ENCODE assay signal across 10 cellular contexts in the genomic region with DNA sequence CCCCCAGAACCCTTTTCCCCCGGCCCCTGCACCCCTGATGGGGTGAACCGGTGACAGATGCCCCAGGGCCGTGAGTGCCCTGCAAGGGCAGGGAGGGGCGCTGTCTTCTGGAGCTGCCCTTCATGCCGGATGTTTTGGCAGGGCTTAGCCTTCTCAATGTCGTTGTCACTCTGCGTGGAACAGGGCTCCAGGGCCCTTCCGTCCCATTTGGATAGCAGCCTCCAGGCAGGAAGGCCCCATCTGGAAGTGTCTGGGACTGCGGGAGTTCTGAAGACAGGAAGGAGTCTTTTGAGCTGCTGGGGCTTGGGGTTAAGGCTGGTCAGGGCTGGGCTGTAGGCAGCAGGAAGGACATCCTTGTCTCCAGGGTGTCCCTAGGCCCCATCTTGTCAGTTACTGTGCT. TPM values are rescaled to one million over a fixed set of nuclear protein-coding genes. Genes with fewer than 3 reads are reported as not detected.
DNase-seq lines count a peak whose midpoint lies in the region; ATAC-seq and TF ChIP-seq lines count a peak whose summit lies in the region.
"Had no signal": no experiment of that assay in that cellular context is flagged by ENCODE, and none has a peak within 500 bp of the region (broad histone marks: within the 10 kb centered on the region; RNA-seq: fewer than 3 reads in every experiment).

No MANE protein-coding gene starts in this region.

- no peak overlapping the region for H3K27ac Mint-ChIP-seq in Calu3 (ENCODE audit: unreplicated experiment)
- no peak overlapping the region for H3K27ac Mint-ChIP-seq in activated naive CD4-positive, alpha-beta T cell treated with anti-CD3 and anti-CD28 coated beads for 36 hours

- H2BK12ac ChIP-seq in neuronal stem cell (ENCODE audit: low read length), result peak overlapping the region; percentile 41

- no peak overlapping the region for H4K8ac ChIP-seq in neuronal stem cell (ENCODE audit: low read depth, low read length)

- peak overlapping the region; percentile 19 for H2BK5ac ChIP-seq in neuronal stem cell (ENCODE audit: low read length)

- BruUV-seq in Calu3 (replicated peaks; lab: Mats Ljungman, UMichigan), result no TSS peak

- H2BK15ac ChIP-seq in neuronal stem cell (ENCODE audit: low read length), result no peak overlapping the region

- H3K4me1 ChIP-seq in SJCRH30 (peaks cover 16% of the 10 kb centered on the region), esophagus muscularis mucosa (peaks cover 51 to 61% (median 57%) of the 10 kb centered on the region in 4 donors), neuronal stem cell (ENCODE audit: control insufficient read depth in 2 of 2, insufficient read depth in 1 of 2, low read depth in 1 of 2, low read length in 2 of 2) (peaks cover 16 to 18% of the 10 kb centered on the region in 2 donors)

- peak overlapping the region; percentile 38 for H4K91ac ChIP-seq in neuronal stem cell (ENCODE audit: low read depth, low read length, poor library complexity)

- H3K27me3 Mint-ChIP-seq in Calu3 (ENCODE audit: unreplicated experiment), result no peaks in the 10 kb centered on the region
- no peaks in the 10 kb centered on the region for H3K27me3 Mint-ChIP-seq in activated naive CD4-positive, alpha-beta T cell treated with anti-CD3 and anti-CD28 coated beads for 36 hours (ENCODE audit: low read depth)
- H3K27me3 Mint-ChIP-seq: naive thymus-derived CD8-positive, alpha-beta T cell had no signal

- peaks cover 29% of the 10 kb centered on the region for H3K36me3 ChIP-seq in BJ (ENCODE audit: control insufficient read depth, insufficient read depth, low read length)
- H3K36me3 ChIP-seq in SJCRH30, result no peaks in the 10 kb centered on the region
- peaks cover 12 to 48% (median 43%) of the 10 kb centered on the region in 4 donors for H3K36me3 ChIP-seq in esophagus muscularis mucosa
- H3K36me3 ChIP-seq in neuronal stem cell (replicated peaks in 1 of 2; ENCODE audit: control insufficient read depth in 2 of 2, insufficient read depth in 2 of 2, low read length in 2 of 2), result peaks cover 0 to 11% of the 10 kb centered on the region in 2 donors

- ATAC-seq in HG02588 (IDR thresholded peaks at IDR 0.05; ENCODE audit: unreplicated experiment), result no peak
- ATAC-seq: activated naive CD4-positive, alpha-beta T cell treated with anti-CD3 and anti-CD28 coated beads, Interleukin-2, amount 50 U/mL, for 72 hours; naive thymus-derived CD8-positive, alpha-beta T cell had no signal

- peaks cover 33% of the 10 kb centered on the region for H3K4me1 Mint-ChIP-seq in Calu3 (ENCODE audit: low read depth, unreplicated experiment)
- peaks cover 38% of the 10 kb centered on the region for H3K4me1 Mint-ChIP-seq in activated naive CD4-positive, alpha-beta T cell treated with anti-CD3 and anti-CD28 coated beads for 36 hours (ENCODE audit: low read depth)

- peak overlapping the region; percentile 55 for H3K23ac ChIP-seq in neuronal stem cell (ENCODE audit: low read depth, low read length, poor library complexity)

- H3K9me3 Mint-ChIP-seq in Calu3 (ENCODE audit: low read depth, unreplicated experiment), result no peaks in the 10 kb centered on the region
- no peaks in the 10 kb centered on the region for H3K9me3 Mint-ChIP-seq in activated naive CD4-positive, alpha-beta T cell treated with anti-CD3 and anti-CD28 coated beads for 36 hours
- H3K9me3 Mint-ChIP-seq: activated naive CD4-positive, alpha-beta T cell treated with anti-CD3 and anti-CD28 coated beads, Interleukin-2, amount 50 U/mL, for 72 hours; naive thymus-derived CD8-positive, alpha-beta T cell had no signal

- peak overlapping the region; percentile 62 for H3K27ac ChIP-seq in SJCRH30
- peak overlapping the region; percentile 53 to 77 (median 62) for H3K27ac ChIP-seq in esophagus muscularis mucosa (replicated peaks in 1 of 4)
- no peak overlapping the region for H3K27ac ChIP-seq in neuronal stem cell (replicated peaks; ENCODE audit: low read length)

- intact Hi-C loops in esophagus muscularis mucosa (cut with DNase I), result no loop called here
- intact Hi-C loops in Calu3 (cut with micrococcal nuclease; ENCODE audit: unreplicated experiment), result no loop called here
- intact Hi-C loops in activated naive CD4-positive, alpha-beta T cell treated with anti-CD3 and anti-CD28 coated beads for 36 hours (cut with micrococcal nuclease), result no loop called here

- H2BK120ac ChIP-seq in neuronal stem cell (ENCODE audit: low read depth, low read length), result no peak overlapping the region

- H2AK5ac ChIP-seq in neuronal stem cell (ENCODE audit: low read depth, low read length), result peak overlapping the region; percentile 83

- no peak overlapping the region for H2AFZ ChIP-seq in neuronal stem cell (ENCODE audit: low read length)

- H3K4me3 Mint-ChIP-seq in Calu3 (ENCODE audit: low read depth, unreplicated experiment), result no peak overlapping the region
- H3K4me3 Mint-ChIP-seq in activated naive CD4-positive, alpha-beta T cell treated with anti-CD3 and anti-CD28 coated beads for 36 hours, result no peak overlapping the region

- DNase-seq in BJ (ENCODE audit: low read depth), result no peak
- DNase-seq in SJCRH30, result peak; percentile 53 to 58
- DNase-seq in esophagus muscularis mucosa (ENCODE audit: extremely low spot score), result no peak
- no peak for DNase-seq in neuronal stem cell (ENCODE audit: low spot score)
- no peak for DNase-seq in Calu3
- DNase-seq in NCI-H1930 (lab: John Stamatoyannopoulos, UW), result no peak
- no peak for DNase-seq in activated naive CD4-positive, alpha-beta T cell treated with anti-CD3 and anti-CD28 coated beads for 36 hours

- H3K14ac ChIP-seq in neuronal stem cell (ENCODE audit: low read length), result no peak overlapping the region

- TF ChIP-seq POLR2A in esophagus muscularis mucosa (IDR thresholded peaks at IDR 0.05; ENCODE audit: low read depth), result no peak

- CTCF ChIA-PET in BJ (lab: Yijun Ruan, JAX) (interaction anchor here (0.9 to 2.5 kb wide), 7 partner anchors 9 to 119 kb away, joined by 3 to 15 read pairs (median 4); a partner anchor contains a TSS), Calu3 (lab: Charles Lee) (interaction anchor here (0.6 to 0.8 kb wide), 3 partner anchors 9 to 16 kb away, joined by 3 to 6 read pairs (median 4); a partner anchor contains a TSS)
- CTCF ChIA-PET in activated naive CD4-positive, alpha-beta T cell treated with anti-CD3 and anti-CD28 coated beads for 36 hours (lab: Charles Lee), result interaction anchor here (2.3 kb wide), 1 partner anchor 26 kb away, joined by 5 read pairs; no protein-coding TSS in a partner anchor

- no peak overlapping the region for H3K4ac ChIP-seq in neuronal stem cell (ENCODE audit: low read length)

- H3K36me3 Mint-ChIP-seq in Calu3 (ENCODE audit: insufficient read depth, unreplicated experiment), result peaks cover 52% of the 10 kb centered on the region
- H3K36me3 Mint-ChIP-seq in activated naive CD4-positive, alpha-beta T cell treated with anti-CD3 and anti-CD28 coated beads for 36 hours (ENCODE audit: low read depth), result peaks cover 6% of the 10 kb centered on the region

- peaks cover 8% of the 10 kb centered on the region for H3K79me1 ChIP-seq in neuronal stem cell (ENCODE audit: low read depth, low read length)

- H3K4me2 ChIP-seq in neuronal stem cell (ENCODE audit: insufficient read depth, low read length, poor library complexity, severe bottlenecking), result no peak overlapping the region

- TF ChIP-seq CTCF in BJ (IDR thresholded peaks at IDR 0.05; ENCODE audit: insufficient read depth, low read depth, low read length) (0 out of 2 replicates have a peak, but pooled peaks have one; percentile 19), esophagus muscularis mucosa (IDR thresholded peaks at IDR 0.05) (no peak), Calu3 (IDR thresholded peaks at IDR 0.05; ENCODE audit: unreplicated experiment) (no peak)

- H3K9ac ChIP-seq in neuronal stem cell (ENCODE audit: low read depth, low read length, poor library complexity), result peak overlapping the region; percentile 63

- no peaks in the 10 kb centered on the region for H3K9me3 ChIP-seq in SJCRH30 (replicated peaks)
- no peaks in the 10 kb centered on the region for H3K9me3 ChIP-seq in esophagus muscularis mucosa
- peaks cover 0 to 2% of the 10 kb centered on the region in 2 donors for H3K9me3 ChIP-seq in neuronal stem cell (replicated peaks in 1 of 2; ENCODE audit: control insufficient read depth in 2 of 2, insufficient read depth in 1 of 2, low read depth in 1 of 2, low read length in 2 of 2)

- TF ChIP-seq EP300 in esophagus muscularis mucosa (IDR thresholded peaks at IDR 0.05), result no peak

- H3K4me3 ChIP-seq in BJ (ENCODE audit: low read depth, low read length) (peak overlapping the region; percentile 1; the same call in 1 of the 2 replicates), SJCRH30 (peak overlapping the region; percentile 34), esophagus muscularis mucosa (peak overlapping the region; percentile 15 to 22 (median 21)), neuronal stem cell (ENCODE audit: low read length in 2 of 2) (no peak overlapping the region)

- H3K18ac ChIP-seq in neuronal stem cell (ENCODE audit: low read length), result peak overlapping the region; percentile 59

- H3K27me3 ChIP-seq in BJ (ENCODE audit: control insufficient read depth, insufficient read depth, low read length) (no peaks in the 10 kb centered on the region), SJCRH30 (no peaks in the 10 kb centered on the region), esophagus muscularis mucosa (no peaks in the 10 kb centered on the region), neuronal stem cell (ENCODE audit: control insufficient read depth in 3 of 3, insufficient read depth in 3 of 3, low read depth in 1 of 3, low read length in 3 of 3) (no peaks in the 10 kb centered on the region)

- WGBS in esophagus muscularis mucosa, result 71% methylated on average over 7 of the region's 9 CpGs
- WGBS in neuronal stem cell (ENCODE audit: extremely low coverage in 2 of 2, insufficient read length in 2 of 2, insufficient replicate concordance in 1 of 2), 2 donors, result no CpG with 5 or more reads among the region's 9 CpGs

- POLR2A ChIA-PET in BJ (lab: Charles Lee), result interaction anchor here (0.5 to 1.2 kb wide), 6 partner anchors 25 to 126 kb away, joined by 3 to 9 read pairs (median 4); no protein-coding TSS in a partner anchor

RNA-seq across cellular contexts. Expression of a gene that starts 4.6 kb away (rescaled TPM):
- 15.0 and 21.6 TPM in 2 replicates for polyA plus RNA-seq in BJ (2011; rRNA removed)
- 13.0 and 15.4 TPM in 2 replicates for polyA minus RNA-seq in BJ (2011; rRNA and poly(A)+ RNA removed)
- total RNA-seq in SJCRH30 (2014; rRNA removed; shearing (Covaris generic)), result 21.0 and 22.2 TPM in 2 replicates
- total RNA-seq in esophagus muscularis mucosa (10 to 100 TPM; 30.4 to 37.3 (median 34.7) TPM), Calu3 (2022) (40.2 and 51.9 TPM in 2 replicates)
- 5.9 TPM for polyA plus RNA-seq in neuronal stem cell (2013, experiment 1 of 2)
- polyA plus RNA-seq in neuronal stem cell (2013, experiment 2 of 2), result 6.1 TPM
- total RNA-seq in activated naive CD4-positive, alpha-beta T cell treated with anti-CD3 and anti-CD28 coated beads for 36 hours, result 10 to 100 TPM; 38.2 to 40.0 TPM

RNA-seq across cellular contexts. Expression of a gene that starts 8.6 kb away (rescaled TPM):
- 1.1 and 2.1 TPM in 2 replicates for polyA plus RNA-seq in BJ (2011; rRNA removed)
- 2.3 TPM in 2 replicates for polyA minus RNA-seq in BJ (2011; rRNA and poly(A)+ RNA removed)
- total RNA-seq in SJCRH30 (2014; rRNA removed; shearing (Covaris generic)), result 1.1 and 1.3 TPM in 2 replicates
- 10 to 100 TPM in 1 of 4 donors, 1 to 10 TPM in 3; 4.6 to 11.3 (median 5.9) TPM for total RNA-seq in esophagus muscularis mucosa
- polyA plus RNA-seq in neuronal stem cell (2013, experiment 1 of 2), result 0.43 TPM
- polyA plus RNA-seq in neuronal stem cell (2013, experiment 2 of 2), result 0.32 TPM
- 2.9 and 4.0 TPM in 2 replicates for total RNA-seq in Calu3 (2022)
- 10 to 100 TPM; 10.4 to 12.1 TPM for total RNA-seq in activated naive CD4-positive, alpha-beta T cell treated with anti-CD3 and anti-CD28 coated beads for 36 hours

RNA-seq across cellular contexts. Expression of a gene that starts 31.6 kb away (rescaled TPM):
- polyA plus RNA-seq in BJ (2011; rRNA removed), result 59.2 and 87.2 TPM in 2 replicates
- polyA minus RNA-seq in BJ (2011; rRNA and poly(A)+ RNA removed), result 274 and 373 TPM in 2 replicates
- total RNA-seq in SJCRH30 (2014; rRNA removed; shearing (Covaris generic)), result 6.2 and 12.8 TPM in 2 replicates
- 100 to 1,000 TPM in 2 of 4 donors, 10 to 100 TPM in 2; 42.8 to 181 (median 96.0) TPM for total RNA-seq in esophagus muscularis mucosa
- polyA plus RNA-seq in neuronal stem cell (2013, experiment 1 of 2), result 2.0 TPM
- polyA plus RNA-seq in neuronal stem cell (2013, experiment 2 of 2), result 2.5 TPM
- total RNA-seq in Calu3 (2022), result 605 and 821 TPM in 2 replicates
- 100 to 1,000 TPM; 693 to 750 TPM for total RNA-seq in activated naive CD4-positive, alpha-beta T cell treated with anti-CD3 and anti-CD28 coated beads for 36 hours

RNA-seq across cellular contexts. Expression of a gene that starts 36.5 kb away (rescaled TPM):
- 0.04 and 0.06 TPM in 2 replicates for polyA plus RNA-seq in BJ (2011; rRNA removed)
- polyA minus RNA-seq in BJ (2011; rRNA and poly(A)+ RNA removed), result 0.14 TPM in 1 of 2 replicates, not detected in the other
- total RNA-seq in SJCRH30 (2014; rRNA removed; shearing (Covaris generic)), result 0.53 and 0.71 TPM in 2 replicates
- total RNA-seq in esophagus muscularis mucosa (under 1 TPM in 1 of 4 donors, not detected in 3; 0.19 TPM), Calu3 (2022) (0.73 and 1.5 TPM in 2 replicates)
- 1.8 TPM for polyA plus RNA-seq in neuronal stem cell (2013, experiment 1 of 2)
- 1.6 TPM for polyA plus RNA-seq in neuronal stem cell (2013, experiment 2 of 2)
- under 1 TPM; 0.32 to 0.62 TPM for total RNA-seq in activated naive CD4-positive, alpha-beta T cell treated with anti-CD3 and anti-CD28 coated beads for 36 hours

RNA-seq across cellular contexts. Expression of a gene that starts 57.4 kb away (rescaled TPM):
- 29.5 and 45.2 TPM in 2 replicates for polyA plus RNA-seq in BJ (2011; rRNA removed)
- 35.7 and 38.1 TPM in 2 replicates for polyA minus RNA-seq in BJ (2011; rRNA and poly(A)+ RNA removed)
- 33.0 and 38.0 TPM in 2 replicates for total RNA-seq in SJCRH30 (2014; rRNA removed; shearing (Covaris generic))
- total RNA-seq in esophagus muscularis mucosa, result 10 to 100 TPM; 40.3 to 60.6 (median 52.9) TPM
- polyA plus RNA-seq in neuronal stem cell (2013, experiment 1 of 2), result 78.6 TPM
- 77.3 TPM for polyA plus RNA-seq in neuronal stem cell (2013, experiment 2 of 2)
- 57.5 and 61.1 TPM in 2 replicates for total RNA-seq in Calu3 (2022)
- 10 to 100 TPM; 61.3 to 63.0 TPM for total RNA-seq in activated naive CD4-positive, alpha-beta T cell treated with anti-CD3 and anti-CD28 coated beads for 36 hours

Comparison
In these comparisons a context has a peak if more than half of its experiments do, and no peak if none do; other contexts are left out.
1. DNase-seq: peak in SJCRH30 (2 of 2); none in BJ (single experiment), esophagus muscularis mucosa (single experiment), neuronal stem cell (single experiment), Calu3 (single experiment), NCI-H1930 (0 of 2) and activated naive CD4-positive, alpha-beta T cell treated with anti-CD3 and anti-CD28 coated beads for 36 hours (single experiment).
2. H3K4me3 ChIP-seq: peak in BJ (single experiment), SJCRH30 (single experiment) and esophagus muscularis mucosa (4 of 4); none in neuronal stem cell (0 of 2).